ENCODE assay signal across 10 cellular contexts in the genomic region with DNA sequence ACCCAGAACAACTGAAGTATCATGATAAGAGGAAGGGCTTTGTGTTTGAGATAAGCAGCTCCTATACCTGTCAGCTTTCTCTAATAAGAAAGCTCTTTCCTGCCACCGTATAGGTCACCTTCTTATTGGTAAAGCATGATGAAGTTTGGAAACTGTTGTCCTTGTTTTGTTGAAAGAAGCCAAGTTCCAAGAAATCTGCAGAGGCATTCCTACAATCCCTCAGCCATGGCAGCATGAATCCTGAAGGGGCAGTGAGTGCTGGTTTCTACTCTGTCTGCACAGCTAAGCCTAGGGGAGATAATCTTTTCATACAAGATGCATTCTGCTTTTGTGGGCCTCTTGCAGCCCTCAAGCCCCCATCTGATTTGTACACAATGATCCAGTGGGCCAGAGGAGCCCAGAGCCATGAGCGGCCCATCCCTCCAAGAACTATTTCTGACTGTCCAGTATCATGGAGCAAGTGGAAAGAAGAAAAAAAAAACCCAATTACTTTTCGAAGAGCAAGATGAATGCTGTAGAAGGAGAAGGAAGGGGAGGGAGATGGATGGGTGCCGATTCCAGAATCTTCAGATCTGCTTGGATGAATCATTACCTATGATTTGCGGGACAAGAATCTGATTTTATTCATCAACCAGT. TPM values are rescaled to one million over a fixed set of nuclear protein-coding genes. Genes with fewer than 3 reads are reported as not detected.
A peak's percentile ranks its signal among the peaks of the same experiment; 100 is the strongest.
DNase-seq lines count a peak whose midpoint lies in the region; ATAC-seq and TF ChIP-seq lines count a peak whose summit lies in the region.
"Had no signal": no experiment of that assay in that cellular context is flagged by ENCODE, and none has a peak within 500 bp of the region (broad histone marks: within the 10 kb centered on the region; RNA-seq: fewer than 3 reads in every experiment).

No MANE protein-coding gene starts in this region.

- H3K4me3 ChIP-seq in fibroblast of lung (replicated peaks in 1 of 4; ENCODE audit: control extremely low read depth in 1 of 4, insufficient read depth in 1 of 4, low read depth in 3 of 4, low read length in 4 of 4) (peak overlapping the region in 3 of 4 experiments; percentile 51 to 96 (median 78)), neuron (ENCODE audit: low read length) (peak overlapping the region; percentile 73)

- H2AFZ ChIP-seq in fibroblast of lung (ENCODE audit: low read length) (no peak overlapping the region), neuron (ENCODE audit: low read depth, low read length) (no peak overlapping the region)

- ATAC-seq in activated CD4-positive, CD25-positive, alpha-beta regulatory T cell treated with anti-CD3 and anti-CD28 coated beads, Interleukin-2, amount 50 U/mL, for 24 hours = no peak
- no peak for ATAC-seq in HG02678 (IDR thresholded peaks at IDR 0.05; ENCODE audit: unreplicated experiment)
- no peak for ATAC-seq in HG02588 (IDR thresholded peaks at IDR 0.05; ENCODE audit: unreplicated experiment)

- TF ChIP-seq CTCF in fibroblast of lung (conservative IDR thresholded peaks at IDR 0.05 in 1 of 2, IDR thresholded peaks at IDR 0.05 in 1 of 2; ENCODE audit: low read depth in 1 of 2, low read length in 2 of 2) = peak; percentile 28 to 32

- H4K20me1 ChIP-seq in fibroblast of lung (ENCODE audit: control insufficient read depth, extremely low read depth, insufficient read depth, low read length) = peaks cover 7% of the 10 kb centered on the region

- peak overlapping the region; percentile 98 for H3K4me2 ChIP-seq in fibroblast of lung (ENCODE audit: extremely low read depth, insufficient read depth, low read length)

- peak overlapping the region; percentile 97 for H3K27ac ChIP-seq in fibroblast of lung (ENCODE audit: insufficient read depth, low read length)
- H3K27ac ChIP-seq: HL-60 had no signal

- peak; percentile 41 for DNase-seq in AG08396 (ENCODE audit: low spot score)
- DNase-seq in RPMI7951 (ENCODE audit: low read depth) = peak; percentile 55
- DNase-seq in fibroblast of lung (ENCODE audit: low read depth in 2 of 2) = peak in 1 of 2 donors; percentile 31
- no peak for DNase-seq in activated naive CD4-positive, alpha-beta T cell treated with Interleukin-2 at 50 U/mL for 16 hours
- DNase-seq: stimulated activated CD4-positive, alpha-beta T cell treated with anti-CD3 and anti-CD28 coated beads, Interleukin-2, amount 100 ng/mL, for 24 hours had no signal

- H3K4me1 ChIP-seq in fibroblast of lung (ENCODE audit: control insufficient read depth, extremely low read depth, insufficient read depth, low read length) = peaks cover 11% of the 10 kb centered on the region
- peaks cover 38% of the 10 kb centered on the region for H3K4me1 ChIP-seq in neuron (ENCODE audit: insufficient read depth, low read length)

- H3K27me3 ChIP-seq in fibroblast of lung (ENCODE audit: control insufficient read depth, insufficient read depth, low read length) (no peaks in the 10 kb centered on the region), neuron (ENCODE audit: insufficient read depth, low read length) (no peaks in the 10 kb centered on the region)

- peak overlapping the region; percentile 94 for H3K9ac ChIP-seq in fibroblast of lung (ENCODE audit: insufficient read depth, low read length)

- peaks cover 30% of the 10 kb centered on the region for H3K79me2 ChIP-seq in fibroblast of lung (ENCODE audit: control insufficient read depth, insufficient read depth, low read length)

- H3K36me3 ChIP-seq in fibroblast of lung (ENCODE audit: control insufficient read depth, insufficient read depth, low read length) (peaks cover 15% of the 10 kb centered on the region), neuron (ENCODE audit: insufficient read depth, low read length) (peaks cover 18% of the 10 kb centered on the region)

- H3K9me3 ChIP-seq in fibroblast of lung (ENCODE audit: control insufficient read depth, insufficient read depth, low read depth, low read length) (no peaks in the 10 kb centered on the region), neuron (ENCODE audit: low read length) (no peaks in the 10 kb centered on the region)

RNA-seq across cellular contexts. Expression of gene THBS1, which starts 1.9 kb away (rescaled TPM):
- 593 and 598 TPM in 2 replicates for total RNA-seq in RPMI7951 (2014; rRNA removed; shearing (Covaris generic))
- 631 and 1,745 TPM in 2 replicates for total RNA-seq in fibroblast of lung
- polyA plus RNA-seq in fibroblast of lung = 533 and 1,512 TPM in 2 replicates
- polyA plus RNA-seq in fibroblast of lung (2012) = 619 and 1,936 TPM in 2 replicates
- polyA minus RNA-seq in fibroblast of lung (ENCODE audit: low replicate concordance) = 5,982 and 9,421 TPM in 2 replicates
